Comparison of ENCODE assay signal across 9 cellular contexts in genomic region chr3:81643721-81644120, GRCh38.
DNase-seq lines count a peak whose midpoint lies in the region; ATAC-seq and TF ChIP-seq lines count a peak whose summit lies in the region.
"Had no signal": no experiment of that assay in that cellular context is flagged by ENCODE, and none has a peak within 500 bp of the region (broad histone marks: within the 10 kb centered on the region; RNA-seq: fewer than 3 reads in every experiment).

No MANE protein-coding gene starts in this region.

- H3K4me2 ChIP-seq in HCT116 (ENCODE audit: low read length) (no peak overlapping the region), SK-N-SH (no peak overlapping the region)

- no TSS peak for BruUV-seq in HCT116 (replicated peaks; lab: Mats Ljungman, UMichigan)

- H3K36me3 ChIP-seq in HCT116 (ENCODE audit: control insufficient read depth in 1 of 2, insufficient read depth in 2 of 2, low read length in 2 of 2) (no peaks in the 10 kb centered on the region), SK-N-SH (replicated peaks in 1 of 2; ENCODE audit: control insufficient read depth in 1 of 2, insufficient read depth in 2 of 2, low read length in 1 of 2) (peaks cover 3 to 37% of the 10 kb centered on the region in 2 experiments), vagina (no peaks in the 10 kb centered on the region), tibial nerve (peaks cover 0 to 3% (median 0%) of the 10 kb centered on the region in 3 donors)

- peaks cover 0 to 5% of the 10 kb centered on the region in 2 donors for H3K36me3 Mint-ChIP-seq in activated naive CD4-positive, alpha-beta T cell treated with anti-CD3 and anti-CD28 coated beads, Interleukin-2, amount 50 U/mL, for 72 hours

- no peaks in the 10 kb centered on the region for H4K20me1 ChIP-seq in HCT116 (ENCODE audit: insufficient read depth)
- H4K20me1 ChIP-seq in SK-N-SH (ENCODE audit: insufficient read depth), result no peaks in the 10 kb centered on the region

- TF ChIP-seq CTCF in AG04449 (IDR thresholded peaks at IDR 0.05; ENCODE audit: insufficient read depth, low read length, missing control alignments) (peak; percentile 12), HCT116 (IDR thresholded peaks at IDR 0.05 in 2 of 3, conservative IDR thresholded peaks at IDR 0.05 in 1 of 3; ENCODE audit: borderline replicate concordance in 1 of 3, insufficient read depth in 1 of 3, low read depth in 2 of 3, low read length in 2 of 3) (peak in 2 of 3 experiments; percentile 30 to 42; a peak in 3 of 6 replicates), SK-N-SH (IDR thresholded peaks at IDR 0.05) (peak; percentile 56), vagina (IDR thresholded peaks at IDR 0.05) (no peak), tibial nerve (IDR thresholded peaks at IDR 0.05) (no peak)

- TF ChIP-seq POLR2A in HCT116 (IDR thresholded peaks at IDR 0.05; ENCODE audit: borderline replicate concordance, extremely low read depth, insufficient read depth, insufficient read length), result no peak
- no peak for TF ChIP-seq POLR2A in vagina (IDR thresholded peaks at IDR 0.05)
- TF ChIP-seq POLR2A in tibial nerve (IDR thresholded peaks at IDR 0.05), result no peak

- H3F3A ChIP-seq in SK-N-SH (replicated peaks; ENCODE audit: insufficient read depth), result no peaks in the 10 kb centered on the region

- intact Hi-C loops in HCT116 (cut with micrococcal nuclease), result loop anchor here (1.0 to 2.0 kb wide), 3 partner anchors 61 to 341 kb away; no protein-coding TSS in a partner anchor
- intact Hi-C loops in left ventricle myocardium superior (cut with micrococcal nuclease), result no loop called here
- intact Hi-C loops in vagina (cut with DNase I), result no loop called here

- no peaks in the 10 kb centered on the region for H3K9me2 ChIP-seq in HCT116 (ENCODE audit: insufficient read depth)
- H3K9me2 ChIP-seq in SK-N-SH, result no peaks in the 10 kb centered on the region

- H3K9ac ChIP-seq in HCT116 (ENCODE audit: low read length) (no peak overlapping the region), SK-N-SH (no peak overlapping the region)

- H3K4me3 ChIP-seq in AG04449 (ENCODE audit: low read depth, low read length) (no peak overlapping the region), HCT116 (replicated peaks in 1 of 2; ENCODE audit: low read depth in 1 of 2, low read length in 2 of 2) (no peak overlapping the region), SK-N-SH (ENCODE audit: low read depth in 2 of 2, low read length in 1 of 2) (no peak overlapping the region), vagina (no peak overlapping the region), tibial nerve (no peak overlapping the region)

- H3K27me3 ChIP-seq in HCT116 (ENCODE audit: insufficient read depth, low read length), result no peaks in the 10 kb centered on the region
- H3K27me3 ChIP-seq in SK-N-SH (ENCODE audit: insufficient read depth), result no peaks in the 10 kb centered on the region
- H3K27me3 ChIP-seq in vagina, result no peaks in the 10 kb centered on the region
- no peaks in the 10 kb centered on the region for H3K27me3 ChIP-seq in tibial nerve

- no peak overlapping the region for H3K27ac ChIP-seq in HCT116 (ENCODE audit: low read depth, low read length)
- no peak overlapping the region for H3K27ac ChIP-seq in SK-N-SH (ENCODE audit: low read depth in 2 of 2, low read length in 1 of 2)
- no peak overlapping the region for H3K27ac ChIP-seq in vagina
- no peak overlapping the region for H3K27ac ChIP-seq in tibial nerve

- peak; percentile 31; the same call in 1 of the 2 replicates for TF ChIP-seq RAD21 in HCT116 (IDR thresholded peaks at IDR 0.05; ENCODE audit: low read depth)
- peak; percentile 79 for TF ChIP-seq RAD21 in SK-N-SH (IDR thresholded peaks at IDR 0.05; ENCODE audit: low read length)

- H3K79me2 ChIP-seq in HCT116 (ENCODE audit: insufficient read depth, low read length) (no peaks in the 10 kb centered on the region), SK-N-SH (ENCODE audit: insufficient read depth) (no peaks in the 10 kb centered on the region)

- CTCF ChIA-PET in AG04449 (lab: Yijun Ruan, JAX) (interaction anchor here (1.1 to 5.7 kb wide), 9 partner anchors 10 to 341 kb away, joined by 3 to 38 read pairs (median 4); no protein-coding TSS in a partner anchor), HCT116 (lab: Charles Lee) (interaction anchor here (2.9 kb wide), 1 partner anchor 153 kb away, joined by 15 read pairs; no protein-coding TSS in a partner anchor), SK-N-SH (lab: Yijun Ruan, JAX) (interaction anchor here (0.6 to 3.1 kb wide), 13 partner anchors 61 to 438 kb away, joined by 3 to 26 read pairs (median 4); no protein-coding TSS in a partner anchor)

- RAD21 ChIA-PET in HCT116 (lab: Charles Lee; ENCODE audit: low non-redundant PET in 1 of 2, low total read pairs in 2 of 2, uncharacterized antibody in 2 of 2, unreplicated experiment in 2 of 2), result no interaction called here

- POLR2A ChIA-PET in AG04449 (lab: Yijun Ruan, JAX) (no interaction called here), HCT116 (lab: Charles Lee) (no interaction called here), SK-N-SH (lab: Yijun Ruan, JAX) (no interaction called here)

- WGBS in SK-N-SH (ENCODE audit: low lambda C conversion rate), result 93% methylated on average over 2 of the region's 2 CpGs
- WGBS in tibial nerve, 2 donors, result 83 to 88% methylated on average over 2 of the region's 2 CpGs

- H2AFZ ChIP-seq in HCT116 (ENCODE audit: low read depth, low read length, poor library complexity, severe bottlenecking) (no peak overlapping the region), SK-N-SH (ENCODE audit: low read depth) (no peak overlapping the region)

- H3K9me3 ChIP-seq in HCT116 (ENCODE audit: control insufficient read depth in 1 of 2, insufficient read depth in 1 of 2, low read depth in 1 of 2, low read length in 2 of 2) (no peaks in the 10 kb centered on the region), SK-N-SH (no peaks in the 10 kb centered on the region), vagina (no peaks in the 10 kb centered on the region), tibial nerve (no peaks in the 10 kb centered on the region)

- DNase-seq in AG04449 (ENCODE audit: low read depth, low spot score), result peak; percentile 5
- peak; percentile 4 for DNase-seq in HCT116 (ENCODE audit: low read depth, low spot score)
- DNase-seq in SK-N-SH, result peak; percentile 17
- no peak for DNase-seq in left ventricle myocardium superior
- DNase-seq in activated naive CD4-positive, alpha-beta T cell treated with anti-CD3 and anti-CD28 coated beads, Interleukin-2, amount 50 U/mL, for 72 hours (ENCODE audit: low spot score in 2 of 2), result no peak
- DNase-seq in vagina (ENCODE audit: extremely low spot score in 2 of 2), result no peak
- DNase-seq in tibial nerve (ENCODE audit: low spot score in 2 of 2), result no peak
- DNase-seq: NCI-H1930 had no signal

- ATAC-seq in HCT116 (peak; percentile 72), left ventricle myocardium superior (peak; percentile 76), HG03442 (IDR thresholded peaks at IDR 0.05; ENCODE audit: unreplicated experiment) (no peak)
- no peak for ATAC-seq in activated naive CD4-positive, alpha-beta T cell treated with anti-CD3 and anti-CD28 coated beads, Interleukin-2, amount 50 U/mL, for 72 hours

- H3K9me3 Mint-ChIP-seq in activated naive CD4-positive, alpha-beta T cell treated with anti-CD3 and anti-CD28 coated beads, Interleukin-2, amount 50 U/mL, for 72 hours, result no peaks in the 10 kb centered on the region

- no peak overlapping the region for H3K27ac Mint-ChIP-seq in activated naive CD4-positive, alpha-beta T cell treated with anti-CD3 and anti-CD28 coated beads, Interleukin-2, amount 50 U/mL, for 72 hours

- H3K4me1 ChIP-seq in HCT116 (ENCODE audit: control insufficient read depth in 1 of 2, insufficient read depth in 2 of 2, low read length in 2 of 2) (no peaks in the 10 kb centered on the region), SK-N-SH (ENCODE audit: control insufficient read depth in 1 of 2, insufficient read depth in 2 of 2, low read depth in 1 of 2, low read length in 1 of 2) (no peaks in the 10 kb centered on the region), vagina (no peaks in the 10 kb centered on the region), tibial nerve (no peaks in the 10 kb centered on the region)

- TF ChIP-seq EP300 in SK-N-SH (IDR thresholded peaks at IDR 0.05; ENCODE audit: borderline replicate concordance in 1 of 2, low read depth in 1 of 2, low read length in 1 of 2), result no peak
- TF ChIP-seq EP300 in tibial nerve (IDR thresholded peaks at IDR 0.05), result no peak

TF ChIP-seq in HCT116, 20 proteins besides CTCF, POLR2A, EP300 and RAD21 (continues in another document):
- TF ChIP-seq ZNF274 (IDR thresholded peaks at IDR 0.05; ENCODE audit: low read depth, low read length) (no peak), EZH2 (IDR thresholded peaks at IDR 0.05) (no peak), CBX3 (IDR thresholded peaks at IDR 0.05; ENCODE audit: low read depth) (no peak), EZH2phosphoT487 (IDR thresholded peaks at IDR 0.05; ENCODE audit: borderline replicate concordance) (no peak), YY1 (IDR thresholded peaks at IDR 0.05; ENCODE audit: extremely low read depth, insufficient replicate concordance, low read depth, low read length) (no peak), SP1 (IDR thresholded peaks at IDR 0.05; ENCODE audit: low read depth) (no peak), ZFX (IDR thresholded peaks at IDR 0.05) (no peak), MAX (IDR thresholded peaks at IDR 0.05) (no peak), EGR1 (IDR thresholded peaks at IDR 0.05; ENCODE audit: low read depth) (no peak), SIN3A (IDR thresholded peaks at IDR 0.05; ENCODE audit: low read depth) (no peak)

TF ChIP-seq in SK-N-SH, 30 proteins besides CTCF, POLR2A, EP300 and RAD21 (continues in another document):
- TF ChIP-seq CHD2 (IDR thresholded peaks at IDR 0.05; ENCODE audit: low read length, partially characterized antibody), result no peak

Comparison
In these comparisons a context has a peak if more than half of its experiments do, and no peak if none do; other contexts are left out.
1. DNase-seq: peak in AG04449 (single experiment), HCT116 (single experiment) and SK-N-SH (single experiment); none in left ventricle myocardium superior (single experiment), activated naive CD4-positive, alpha-beta T cell treated with anti-CD3 and anti-CD28 coated beads, Interleukin-2, amount 50 U/mL, for 72 hours (0 of 2), vagina (0 of 2) and tibial nerve (0 of 2).
2. CTCF ChIP-seq: peak in AG04449 (single experiment), HCT116 (2 of 3) and SK-N-SH (single experiment); none in vagina (0 of 3) and tibial nerve (0 of 5).
3. ATAC-seq: peak in HCT116 (single experiment) and left ventricle myocardium superior (single experiment); none in activated naive CD4-positive, alpha-beta T cell treated with anti-CD3 and anti-CD28 coated beads, Interleukin-2, amount 50 U/mL, for 72 hours (0 of 2) and HG03442 (single experiment).